Comparison of ENCODE assay signal across 1 cellular context in genomic region chr4:80213117-80213815, GRCh38.
TF ChIP-seq lines count a peak whose summit lies in the region.

No MANE protein-coding gene starts in this region.

TF ChIP-seq in IMR-90, 13 proteins besides CTCF, POLR2A, EP300 and RAD21 (continued from another document):
- TF ChIP-seq USF2 (IDR thresholded peaks at IDR 0.05; ENCODE audit: low read depth, low read length) (no peak), RFX5 (IDR thresholded peaks at IDR 0.05; ENCODE audit: low read depth, low read length) (no peak), ELK1 (IDR thresholded peaks at IDR 0.05; ENCODE audit: borderline replicate concordance, low read depth, low read length) (no peak), SMC3 (IDR thresholded peaks at IDR 0.05; ENCODE audit: low read depth, low read length) (no peak), CEBPB (IDR thresholded peaks at IDR 0.05; ENCODE audit: low read depth, low read length) (peak; percentile 32), RCOR1 (IDR thresholded peaks at IDR 0.05; ENCODE audit: insufficient replicate concordance, low read length) (no peak), MAZ (IDR thresholded peaks at IDR 0.05; ENCODE audit: borderline replicate concordance, low read depth, low read length) (no peak), FOS (IDR thresholded peaks at IDR 0.05; ENCODE audit: low read depth, low read length) (no peak), CHD1 (IDR thresholded peaks at IDR 0.05; ENCODE audit: low read depth, low read length) (no peak), MXI1 (IDR thresholded peaks at IDR 0.05; ENCODE audit: borderline replicate concordance, low read depth, low read length) (no peak), MAFK (IDR thresholded peaks at IDR 0.05; ENCODE audit: low read depth, low read length) (peak; percentile 42), BHLHE40 (IDR thresholded peaks at IDR 0.05; ENCODE audit: low read depth, low read length) (peak; percentile 65)
TF ChIP-seq in IMR-90: peak in this region for 3.
